ENCODE assay signal across 9 cellular contexts in the genomic region with DNA sequence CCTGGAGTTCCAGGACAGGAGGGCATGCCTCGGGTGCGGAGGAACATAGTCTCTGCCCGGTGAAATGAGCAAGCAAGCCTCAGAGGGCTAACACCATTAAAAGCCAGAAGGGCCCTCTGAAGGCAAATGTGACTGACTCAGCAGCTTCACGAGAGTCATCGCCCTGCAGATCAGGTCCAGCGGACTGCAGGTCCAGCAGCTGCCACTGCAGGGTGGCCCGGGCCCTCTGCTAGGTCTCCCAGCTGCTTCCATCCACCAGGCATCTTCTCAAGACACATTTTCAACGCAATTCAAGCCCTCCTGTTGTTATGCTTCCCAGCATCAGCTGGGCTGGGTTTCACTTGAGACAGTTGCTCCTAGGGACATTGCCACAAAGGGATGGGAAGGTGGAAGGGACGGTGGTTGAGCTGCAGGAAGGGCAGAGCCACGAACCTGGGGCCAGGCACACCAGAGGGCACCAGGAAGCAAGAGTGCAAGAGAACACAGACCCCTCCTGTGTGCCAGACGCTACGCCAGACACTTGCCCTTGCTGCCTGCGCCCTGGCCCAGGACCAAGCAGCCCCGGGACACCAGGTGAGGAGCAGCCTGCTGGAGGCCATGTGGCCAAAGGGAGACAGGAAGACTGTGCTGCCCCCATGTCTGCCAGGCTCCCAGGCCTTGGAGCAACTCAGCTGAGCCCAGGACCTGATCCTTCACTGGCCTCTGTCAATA.
DNase-seq lines count a peak whose midpoint lies in the region; ATAC-seq and TF ChIP-seq lines count a peak whose summit lies in the region.
"Had no signal": no experiment of that assay in that cellular context is flagged by ENCODE, and none has a peak within 500 bp of the region (broad histone marks: within the 10 kb centered on the region; RNA-seq: fewer than 3 reads in every experiment).

No MANE protein-coding gene starts in this region.

- H3K18ac ChIP-seq in neuronal stem cell (ENCODE audit: low read length), result peak overlapping the region; percentile 32

- no peak for DNase-seq in CD8-positive, alpha-beta T cell
- DNase-seq in NCI-H2196 (lab: John Stamatoyannopoulos, UW; ENCODE audit: unreplicated experiment), result peak; percentile 51
- peak in 1 of 10 donors; percentile 55 for DNase-seq in dorsolateral prefrontal cortex
- DNase-seq in neuronal stem cell (ENCODE audit: low spot score), result no peak
- no peak for DNase-seq in dedifferentiated amniotic fluid mesenchymal stem cell (ENCODE audit: extremely low spot score)
- DNase-seq in iPS-NIHi11 (ENCODE audit: low spot score), result no peak
- no peak for DNase-seq in activated T-cell treated with anti-CD3 and anti-CD28 coated beads, Interleukin-2, amount 50 U/mL, for 1 hour
- DNase-seq: activated CD4-positive, alpha-beta memory T cell treated with anti-CD3 and anti-CD28 coated beads for 36 hours had no signal

- peak overlapping the region; percentile 85 for H4K8ac ChIP-seq in neuronal stem cell (ENCODE audit: low read depth, low read length)

- H3K4me3 ChIP-seq in CD8-positive, alpha-beta T cell (ENCODE audit: low read depth, low read length), result no peak overlapping the region
- H3K4me3 ChIP-seq in dorsolateral prefrontal cortex, result no peak overlapping the region
- H3K4me3 ChIP-seq in neuronal stem cell (ENCODE audit: low read length in 2 of 2), result no peak overlapping the region

- H3K4me3 Mint-ChIP-seq in CD8-positive, alpha-beta T cell, result no peak overlapping the region
- H3K4me3 Mint-ChIP-seq: activated CD4-positive, alpha-beta memory T cell treated with anti-CD3 and anti-CD28 coated beads for 36 hours had no signal

- H2BK120ac ChIP-seq in neuronal stem cell (ENCODE audit: low read depth, low read length), result no peak overlapping the region

- no peaks in the 10 kb centered on the region for H3K27me3 ChIP-seq in CD8-positive, alpha-beta T cell (ENCODE audit: insufficient read depth, low read length)
- no peaks in the 10 kb centered on the region for H3K27me3 ChIP-seq in dorsolateral prefrontal cortex
- H3K27me3 ChIP-seq in neuronal stem cell (ENCODE audit: control insufficient read depth in 3 of 3, insufficient read depth in 3 of 3, low read depth in 1 of 3, low read length in 3 of 3), result no peaks in the 10 kb centered on the region

- H3K4me2 ChIP-seq in neuronal stem cell (ENCODE audit: insufficient read depth, low read length, poor library complexity, severe bottlenecking), result no peak overlapping the region

- TF ChIP-seq CTCF in CD8-positive, alpha-beta T cell (IDR thresholded peaks at IDR 0.05), result no peak
- TF ChIP-seq CTCF in dorsolateral prefrontal cortex (IDR thresholded peaks at IDR 0.05 in 54 of 56, conservative IDR thresholded peaks at IDR 0.05 in 2 of 56; ENCODE audit: low read depth in 1 of 56, partially characterized antibody in 56 of 56), result peak in 2 of 56 donors; percentile 5 to 11

- no peak overlapping the region for H4K91ac ChIP-seq in neuronal stem cell (ENCODE audit: low read depth, low read length, poor library complexity)

- peaks cover 63% of the 10 kb centered on the region for H3K4me1 ChIP-seq in CD8-positive, alpha-beta T cell (ENCODE audit: insufficient read depth, low read length)
- peaks cover 2 to 16% of the 10 kb centered on the region in 2 donors for H3K4me1 ChIP-seq in neuronal stem cell (ENCODE audit: control insufficient read depth in 2 of 2, insufficient read depth in 1 of 2, low read depth in 1 of 2, low read length in 2 of 2)

- intact Hi-C loops in CD8-positive, alpha-beta T cell (cut with DNase I, micrococcal nuclease), result no loop called here
- intact Hi-C loops in dorsolateral prefrontal cortex (cut with DNase I), result loop anchor here in 1 of 2 donors (5.0 kb wide), 1 partner anchor 89 kb away; no protein-coding TSS in a partner anchor

- peak overlapping the region; percentile 81 for H3K27ac Mint-ChIP-seq in CD8-positive, alpha-beta T cell
- H3K27ac Mint-ChIP-seq: activated CD4-positive, alpha-beta memory T cell treated with anti-CD3 and anti-CD28 coated beads for 36 hours had no signal

- no peak overlapping the region for H3K4ac ChIP-seq in neuronal stem cell (ENCODE audit: low read length)

- H2BK12ac ChIP-seq in neuronal stem cell (ENCODE audit: low read length), result peak overlapping the region; percentile 41

- no peaks in the 10 kb centered on the region for H3K27me3 Mint-ChIP-seq in CD8-positive, alpha-beta T cell (ENCODE audit: low read depth)
- H3K27me3 Mint-ChIP-seq: activated CD4-positive, alpha-beta memory T cell treated with anti-CD3 and anti-CD28 coated beads for 36 hours had no signal

- peak overlapping the region; percentile 68 for H2AK5ac ChIP-seq in neuronal stem cell (ENCODE audit: low read depth, low read length)

- H3K4me1 Mint-ChIP-seq in CD8-positive, alpha-beta T cell (ENCODE audit: low read depth), result peaks cover 78% of the 10 kb centered on the region

- H3K36me3 ChIP-seq in CD8-positive, alpha-beta T cell (ENCODE audit: insufficient read depth, low read length), result no peaks in the 10 kb centered on the region
- H3K36me3 ChIP-seq in neuronal stem cell (replicated peaks in 1 of 2; ENCODE audit: control insufficient read depth in 2 of 2, insufficient read depth in 2 of 2, low read length in 2 of 2), result no peaks in the 10 kb centered on the region

- POLR2A ChIA-PET in CD8-positive, alpha-beta T cell (lab: Charles Lee), result no interaction called here

- H3K36me3 Mint-ChIP-seq in CD8-positive, alpha-beta T cell, result no peaks in the 10 kb centered on the region
- H3K36me3 Mint-ChIP-seq: activated CD4-positive, alpha-beta memory T cell treated with anti-CD3 and anti-CD28 coated beads for 36 hours had no signal

- peak overlapping the region; percentile 33 for H3K9ac ChIP-seq in neuronal stem cell (ENCODE audit: low read depth, low read length, poor library complexity)

- H2BK15ac ChIP-seq in neuronal stem cell (ENCODE audit: low read length), result no peak overlapping the region

- WGBS in neuronal stem cell (ENCODE audit: extremely low coverage in 2 of 2, insufficient read length in 2 of 2, insufficient replicate concordance in 1 of 2), 2 donors, result no CpG with 5 or more reads among the region's 14 CpGs

- no peak overlapping the region for H2AFZ ChIP-seq in neuronal stem cell (ENCODE audit: low read length)

- no peak overlapping the region for H3K27ac ChIP-seq in CD8-positive, alpha-beta T cell (ENCODE audit: low read depth, low read length)
- H3K27ac ChIP-seq in dorsolateral prefrontal cortex (peak overlapping the region in 58 of 59 donors; percentile 49 to 99 (median 94)), neuronal stem cell (replicated peaks; ENCODE audit: low read length) (no peak overlapping the region)

- H3K14ac ChIP-seq in neuronal stem cell (ENCODE audit: low read length), result peak overlapping the region; percentile 78

- H3K23ac ChIP-seq in neuronal stem cell (ENCODE audit: low read depth, low read length, poor library complexity), result peak overlapping the region; percentile 78

- CTCF ChIA-PET in CD8-positive, alpha-beta T cell (lab: Charles Lee), result no interaction called here

- H3K9me3 Mint-ChIP-seq in CD8-positive, alpha-beta T cell, result no peaks in the 10 kb centered on the region
- H3K9me3 Mint-ChIP-seq: activated CD4-positive, alpha-beta memory T cell treated with anti-CD3 and anti-CD28 coated beads for 36 hours had no signal

- peaks cover 7% of the 10 kb centered on the region for H3K79me1 ChIP-seq in neuronal stem cell (ENCODE audit: low read depth, low read length)

- no peak for ATAC-seq in CD8-positive, alpha-beta T cell
- ATAC-seq in HG03039 (IDR thresholded peaks at IDR 0.05; ENCODE audit: unreplicated experiment), result no peak

- H2BK5ac ChIP-seq in neuronal stem cell (ENCODE audit: low read length), result peak overlapping the region; percentile 7

- H3K9me3 ChIP-seq in CD8-positive, alpha-beta T cell (ENCODE audit: low read length), result no peaks in the 10 kb centered on the region
- H3K9me3 ChIP-seq in neuronal stem cell (replicated peaks in 1 of 2; ENCODE audit: control insufficient read depth in 2 of 2, insufficient read depth in 1 of 2, low read depth in 1 of 2, low read length in 2 of 2), result no peaks in the 10 kb centered on the region

Comparison
In these comparisons a context has a peak if more than half of its experiments do, and no peak if none do; other contexts are left out.
1. H3K27ac ChIP-seq: peak in dorsolateral prefrontal cortex (58 of 59); none in CD8-positive, alpha-beta T cell (single experiment) and neuronal stem cell (single experiment).